8 cellular contexts compared by ENCODE assay signal in the genomic region with DNA sequence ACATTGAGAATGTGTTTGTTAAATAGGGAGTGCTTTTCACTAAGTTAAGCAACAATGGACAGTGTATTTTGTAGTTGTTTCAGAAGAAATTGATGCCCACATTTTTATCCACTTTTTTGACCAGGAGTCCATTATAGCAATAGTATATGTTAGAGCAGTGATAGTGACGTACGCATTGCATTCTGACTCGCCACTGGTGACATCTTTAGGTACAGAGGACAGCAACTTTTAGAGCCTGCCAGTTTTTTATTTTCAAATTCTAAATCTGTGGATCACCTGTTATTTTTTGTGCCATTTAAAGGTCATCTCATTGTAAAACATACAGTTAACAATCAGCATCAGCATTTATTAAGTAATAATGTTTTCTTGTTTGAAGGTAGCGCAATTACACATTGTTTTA. TPM values are rescaled to one million over a fixed set of nuclear protein-coding genes. Genes with fewer than 3 reads are reported as not detected.
A peak's percentile ranks its signal among the peaks of the same experiment; 100 is the strongest.
DNase-seq lines count a peak whose midpoint lies in the region; ATAC-seq and TF ChIP-seq lines count a peak whose summit lies in the region.

No MANE protein-coding gene starts in this region.

- H3K4me2 ChIP-seq in GM23338 (peak overlapping the region; percentile 93), fibroblast of lung (ENCODE audit: extremely low read depth, insufficient read depth, low read length) (peak overlapping the region; percentile 69)

- H2AFZ ChIP-seq in GM23338 (no peak overlapping the region), fibroblast of lung (ENCODE audit: low read length) (no peak overlapping the region)

- ATAC-seq in GM23338 (no peak), RWPE2 (ENCODE audit: low read depth) (no peak), left lobe of liver (no peak)

- no peaks in the 10 kb centered on the region for H3F3A ChIP-seq in GM23338 (replicated peaks; ENCODE audit: low read depth)

- H3K27ac ChIP-seq in GM23338 (ENCODE audit: low read depth) (no peak overlapping the region), RWPE2 (ENCODE audit: poor library complexity, severe bottlenecking) (no peak overlapping the region), fibroblast of lung (ENCODE audit: insufficient read depth, low read length) (no peak overlapping the region)

- peaks cover 13% of the 10 kb centered on the region for H4K20me1 ChIP-seq in GM23338 (replicated peaks; ENCODE audit: insufficient read depth)
- no peaks in the 10 kb centered on the region for H4K20me1 ChIP-seq in fibroblast of lung (ENCODE audit: control insufficient read depth, extremely low read depth, insufficient read depth, low read length)

- H3K9me3 ChIP-seq in RWPE2 (ENCODE audit: severe bottlenecking) (no peaks in the 10 kb centered on the region), fibroblast of lung (ENCODE audit: control insufficient read depth, insufficient read depth, low read depth, low read length) (no peaks in the 10 kb centered on the region)

- H3K4me3 Mint-ChIP-seq in GM23338, result peak overlapping the region; percentile 95

- no peak for DNase-seq in GM23338 (ENCODE audit: low spot score)
- DNase-seq in RWPE2 (ENCODE audit: low spot score), result no peak
- DNase-seq in fibroblast of lung (ENCODE audit: low read depth in 2 of 2), result no peak
- DNase-seq in retinal pigment epithelial cell (ENCODE audit: low read depth), result no peak
- no peak for DNase-seq in NCI-H2029 treated with DMSO at 0.1 percent for 48 hours (lab: John Stamatoyannopoulos, UW)
- DNase-seq in left lobe of liver (ENCODE audit: low spot score), result no peak
- no peak for DNase-seq in NCI-H146 treated with DMSO at 0.1 percent for 48 hours (lab: John Stamatoyannopoulos, UW; ENCODE audit: unreplicated experiment)
- no peak for DNase-seq in midbrain (lab: John Stamatoyannopoulos, UW)

- H3K27me3 Mint-ChIP-seq in GM23338 (ENCODE audit: insufficient read depth, low read depth, poor library complexity), result peaks cover 1% of the 10 kb centered on the region

- H3K4me1 ChIP-seq in GM23338 (ENCODE audit: insufficient read depth) (peaks cover 17% of the 10 kb centered on the region), RWPE2 (ENCODE audit: insufficient read depth, poor library complexity, severe bottlenecking) (peaks cover 10% of the 10 kb centered on the region), fibroblast of lung (ENCODE audit: control insufficient read depth, extremely low read depth, insufficient read depth, low read length) (no peaks in the 10 kb centered on the region)

- peaks cover 27% of the 10 kb centered on the region for H3K4me1 Mint-ChIP-seq in GM23338

- H3K36me3 ChIP-seq in GM23338 (ENCODE audit: insufficient read depth), result no peaks in the 10 kb centered on the region
- peaks cover 6% of the 10 kb centered on the region; the same call in 1 of the 2 replicates for H3K36me3 ChIP-seq in RWPE2 (ENCODE audit: low read depth)
- no peaks in the 10 kb centered on the region for H3K36me3 ChIP-seq in fibroblast of lung (ENCODE audit: control insufficient read depth, insufficient read depth, low read length)

- TF ChIP-seq CTCF in GM23338 (conservative IDR thresholded peaks at IDR 0.05; ENCODE audit: low read depth in 2 of 2) (no peak), RWPE2 (IDR thresholded peaks at IDR 0.05; ENCODE audit: poor library complexity, severe bottlenecking) (no peak), fibroblast of lung (conservative IDR thresholded peaks at IDR 0.05 in 1 of 2, IDR thresholded peaks at IDR 0.05 in 1 of 2; ENCODE audit: low read depth in 1 of 2, low read length in 2 of 2) (no peak), retinal pigment epithelial cell (conservative IDR thresholded peaks at IDR 0.05; ENCODE audit: low read depth, low read length) (no peak)

- peaks cover 3% of the 10 kb centered on the region; the same call in 1 of the 3 replicates for H3K36me3 Mint-ChIP-seq in GM23338 (ENCODE audit: low read depth)

- H3K9me3 Mint-ChIP-seq in GM23338, result no peaks in the 10 kb centered on the region

- no peak overlapping the region for H3K27ac Mint-ChIP-seq in GM23338

- H3K79me2 ChIP-seq in GM23338 (replicated peaks; ENCODE audit: insufficient read depth), result peaks cover 60% of the 10 kb centered on the region
- no peaks in the 10 kb centered on the region for H3K79me2 ChIP-seq in fibroblast of lung (ENCODE audit: control insufficient read depth, insufficient read depth, low read length)

- H3K9me2 ChIP-seq in GM23338 (ENCODE audit: insufficient read depth), result no peaks in the 10 kb centered on the region; the same call in 1 of the 2 replicates

- H3K4me3 ChIP-seq in GM23338 (peak overlapping the region; percentile 93), RWPE2 (ENCODE audit: severe bottlenecking) (peak overlapping the region; percentile 83), fibroblast of lung (replicated peaks in 1 of 4; ENCODE audit: control extremely low read depth in 1 of 4, insufficient read depth in 1 of 4, low read depth in 3 of 4, low read length in 4 of 4) (peak overlapping the region; percentile 80 to 94 (median 84)), retinal pigment epithelial cell (ENCODE audit: low read length) (peak overlapping the region; percentile 84)

- no peak overlapping the region for H3K9ac ChIP-seq in fibroblast of lung (ENCODE audit: insufficient read depth, low read length)

- H3K27me3 ChIP-seq in GM23338 (ENCODE audit: insufficient read depth), result no peaks in the 10 kb centered on the region
- H3K27me3 ChIP-seq in RWPE2 (ENCODE audit: insufficient read depth, poor library complexity, severe bottlenecking), result no peaks in the 10 kb centered on the region
- peaks cover 4% of the 10 kb centered on the region for H3K27me3 ChIP-seq in fibroblast of lung (ENCODE audit: control insufficient read depth, insufficient read depth, low read length)

TF ChIP-seq in GM23338, 12 proteins besides CTCF, POLR2A, EP300 and RAD21:
- TF ChIP-seq, protein P1, sequence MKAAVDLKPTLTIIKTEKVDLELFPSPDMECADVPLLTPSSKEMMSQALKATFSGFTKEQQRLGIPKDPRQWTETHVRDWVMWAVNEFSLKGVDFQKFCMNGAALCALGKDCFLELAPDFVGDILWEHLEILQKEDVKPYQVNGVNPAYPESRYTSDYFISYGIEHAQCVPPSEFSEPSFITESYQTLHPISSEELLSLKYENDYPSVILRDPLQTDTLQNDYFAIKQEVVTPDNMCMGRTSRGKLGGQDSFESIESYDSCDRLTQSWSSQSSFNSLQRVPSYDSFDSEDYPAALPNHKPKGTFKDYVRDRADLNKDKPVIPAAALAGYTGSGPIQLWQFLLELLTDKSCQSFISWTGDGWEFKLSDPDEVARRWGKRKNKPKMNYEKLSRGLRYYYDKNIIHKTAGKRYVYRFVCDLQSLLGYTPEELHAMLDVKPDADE (IDR thresholded peaks at IDR 0.05), result no peak

RNA-seq across cellular contexts. Expression of a gene that starts 1.4 kb away (rescaled TPM):
- 39.5 and 43.3 TPM in 2 replicates for total RNA-seq in GM23338 (2014; rRNA removed; shearing (Covaris generic))
- polyA plus RNA-seq in GM23338 (2016; fragmentation: Nextera tagmentation; extraction: Ambion mirVana), result 55.5 and 64.9 TPM in 2 replicates
- total RNA-seq in fibroblast of lung, result 11.6 and 12.1 TPM in 2 replicates
- 17.7 and 21.4 TPM in 2 replicates for polyA plus RNA-seq in fibroblast of lung
- polyA plus RNA-seq in fibroblast of lung (2012), result 12.4 and 14.1 TPM in 2 replicates
- polyA minus RNA-seq in fibroblast of lung (ENCODE audit: low replicate concordance), result 0.56 and 0.86 TPM in 2 replicates
- total RNA-seq in left lobe of liver, result 2.2 TPM

RNA-seq across cellular contexts. Expression of a gene that starts 49.0 kb away (rescaled TPM):
- total RNA-seq in GM23338 (2014; rRNA removed; shearing (Covaris generic)), result 47.7 and 54.2 TPM in 2 replicates
- 139 and 156 TPM in 2 replicates for polyA plus RNA-seq in GM23338 (2016; fragmentation: Nextera tagmentation; extraction: Ambion mirVana)
- total RNA-seq in fibroblast of lung, result 19.5 and 21.1 TPM in 2 replicates
- polyA plus RNA-seq in fibroblast of lung, result 14.9 and 20.1 TPM in 2 replicates
- polyA plus RNA-seq in fibroblast of lung (2012), result 16.7 and 26.4 TPM in 2 replicates
- polyA minus RNA-seq in fibroblast of lung (ENCODE audit: low replicate concordance), result 5.7 and 11.2 TPM in 2 replicates
- total RNA-seq in left lobe of liver, result 17.2 TPM
